Comparison of ENCODE assay signal across 19 cellular contexts in genomic region chr11:8881585-8881984, GRCh38. TPM values are rescaled to one million over a fixed set of nuclear protein-coding genes. Genes with fewer than 3 reads are reported as not detected.
"Had no signal": no experiment of that assay in that cellular context is flagged by ENCODE, and none has a peak within 500 bp of the region (broad histone marks: within the 10 kb centered on the region; RNA-seq: fewer than 3 reads in every experiment).

No MANE protein-coding gene starts in this region.

RNA-seq across cellular contexts. Expression of gene C11orf16, which starts 51.2 kb away (rescaled TPM):
- total RNA-seq: naive thymus-derived CD8-positive, alpha-beta T cell; natural killer cell treated with Interleukin-12 subunit alpha and Interleukin-12 subunit beta and Interleukin-15 and Interleukin-18, amount 100 ng/mL, for 72 hours; neural crest cell; omental fat pad; osteocyte; pancreas; posterior vena cava; prostate gland; renal cortical epithelial cell; right cardiac atrium; right lobe of liver; sigmoid colon; stomach; subcutaneous adipose tissue; thoracic aorta; thyroid gland; tibial nerve; urinary bladder had no signal
- polyA plus RNA-seq: pancreas, right cardiac atrium, sigmoid colon, small intestine, stomach, urinary bladder had no signal
